26 cellular contexts compared by ENCODE assay signal in the genomic region with DNA sequence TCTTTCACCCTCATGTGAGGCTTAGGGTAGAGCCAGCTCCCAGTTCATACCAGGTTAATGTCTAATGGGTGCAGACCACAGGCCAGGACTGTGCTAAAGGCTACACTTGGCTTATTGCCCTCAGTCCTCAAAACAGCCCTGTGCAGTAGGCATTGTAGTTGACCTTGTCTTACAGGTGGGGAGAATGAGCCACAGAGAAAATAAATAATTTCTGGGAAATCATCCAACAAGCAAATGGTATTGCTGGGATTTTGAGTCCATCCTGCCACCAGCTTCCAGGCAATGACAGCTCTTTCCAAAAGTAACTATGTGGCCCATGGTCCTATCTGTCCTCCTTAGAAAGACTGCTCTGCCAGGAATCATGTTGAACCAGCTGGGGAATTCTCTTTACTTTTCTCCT.
DNase-seq lines count a peak whose midpoint lies in the region; ATAC-seq and TF ChIP-seq lines count a peak whose summit lies in the region.
"Had no signal": no experiment of that assay in that cellular context is flagged by ENCODE, and none has a peak within 500 bp of the region (broad histone marks: within the 10 kb centered on the region; RNA-seq: fewer than 3 reads in every experiment).

No MANE protein-coding gene starts in this region.

- intact Hi-C loops in left ventricle myocardium superior (cut with micrococcal nuclease) = no loop called here

- peaks cover 43% of the 10 kb centered on the region for H3K27me3 Mint-ChIP-seq in nephron progenitor cell (ENCODE audit: low read depth, poor library complexity)

- ATAC-seq in left ventricle myocardium superior (peak; percentile 83), HG03439 (IDR thresholded peaks at IDR 0.05; ENCODE audit: unreplicated experiment) (no peak)
- ATAC-seq: activated CD4-positive, CD25-positive, alpha-beta regulatory T cell treated with anti-CD3 and anti-CD28 coated beads, Interleukin-2, amount 50 U/mL, for 24 hours; activated T-cell treated with anti-CD3 and anti-CD28 coated beads, Interleukin-2, amount 50 U/mL, for 72 hours; left colon; SK-N-SH treated with all-trans-retinoic acid at 6 μM for 48 hours had no signal

- H3K4me1 Mint-ChIP-seq in nephron progenitor cell = no peaks in the 10 kb centered on the region
- H3K4me1 Mint-ChIP-seq: CD8-positive, alpha-beta memory T cell; immature natural killer cell had no signal

- H3K27ac ChIP-seq in C4-2B = peak overlapping the region; percentile 59
- H3K27ac ChIP-seq: epithelial cell of prostate, psoas muscle, tibial nerve had no signal

- H3K4me3 Mint-ChIP-seq in nephron progenitor cell = no peak overlapping the region
- H3K4me3 Mint-ChIP-seq: activated CD4-positive, alpha-beta memory T cell treated with anti-CD3 and anti-CD28 coated beads for 36 hours; activated T-cell treated with anti-CD3 and anti-CD28 coated beads, Interleukin-2, amount 50 U/mL, for 72 hours; CD8-positive, alpha-beta memory T cell; immature natural killer cell; T-helper 1 cell treated with Interleukin-12 subunit alpha and Interleukin-12 subunit beta and Interleukin-4 antibody, amounts not matched to agents 30 μg/mL and 1 μg/mL, for 36 hours had no signal

- peaks cover 14% of the 10 kb centered on the region for H3K9me3 Mint-ChIP-seq in nephron progenitor cell
- H3K9me3 Mint-ChIP-seq: activated CD4-positive, alpha-beta memory T cell treated with anti-CD3 and anti-CD28 coated beads for 36 hours; immature natural killer cell had no signal

- DNase-seq in G401 (ENCODE audit: low spot score) (peak; percentile 14), NCI-H2196 (lab: John Stamatoyannopoulos, UW; ENCODE audit: unreplicated experiment) (peak; percentile 58), left ventricle myocardium superior (no peak), nephron progenitor cell (no peak), NCI-H2227 treated with DMSO at 0.1 percent for 48 hours (lab: John Stamatoyannopoulos, UW) (no peak)
- DNase-seq: activated CD4-positive, alpha-beta memory T cell treated with anti-CD3 and anti-CD28 coated beads for 36 hours; activated T-cell treated with anti-CD3 and anti-CD28 coated beads, Interleukin-2, amount 50 U/mL, for 72 hours; BE2C; CD8-positive, alpha-beta memory T cell; central memory CD4-positive, alpha-beta T cell; cortex of kidney; effector memory CD4-positive, alpha-beta T cell; immature natural killer cell; left colon; mesendoderm; NCI-H1694 treated with DMSO at 0.1 percent for 48 hours; NCI-H82; psoas muscle; stimulated activated CD4-positive, alpha-beta T cell treated with anti-CD3 and anti-CD28 coated beads, Interleukin-4, amount 100 ng/mL, for 24 hours had no signal

- H3K36me3 Mint-ChIP-seq in nephron progenitor cell (ENCODE audit: low read depth) = no peaks in the 10 kb centered on the region
- H3K36me3 Mint-ChIP-seq: activated CD4-positive, alpha-beta memory T cell treated with anti-CD3 and anti-CD28 coated beads for 36 hours; CD8-positive, alpha-beta memory T cell; immature natural killer cell had no signal

- no peak overlapping the region for H3K27ac Mint-ChIP-seq in nephron progenitor cell
- H3K27ac Mint-ChIP-seq: activated CD4-positive, alpha-beta memory T cell treated with anti-CD3 and anti-CD28 coated beads for 36 hours; activated T-cell treated with anti-CD3 and anti-CD28 coated beads, Interleukin-2, amount 50 U/mL, for 72 hours; CD8-positive, alpha-beta memory T cell; immature natural killer cell; T-helper 1 cell treated with Interleukin-12 subunit alpha and Interleukin-12 subunit beta and Interleukin-4 antibody, amounts not matched to agents 30 μg/mL and 1 μg/mL, for 36 hours had no signal

- in situ Hi-C loops in G401 (cut with HindIII; ENCODE audit: low sequenced_read_pairs) = no loop called here

- TF ChIP-seq CTCF in C4-2B (conservative IDR thresholded peaks at IDR 0.05) = no peak
- no peak for TF ChIP-seq CTCF in nephron progenitor cell (IDR thresholded peaks at IDR 0.05)

Comparison
In these comparisons a context has a peak if more than half of its experiments do, and no peak if none do; other contexts are left out.
1. DNase-seq: peak in G401 (single experiment) and NCI-H2196 (single experiment); none in left ventricle myocardium superior (single experiment), nephron progenitor cell (single experiment) and NCI-H2227 treated with DMSO at 0.1 percent for 48 hours (single experiment).